Comparison of ENCODE assay signal across 1 cellular context in genomic region chr19:49468199-49468598, GRCh38.
A peak's percentile ranks its signal among the peaks of the same experiment; 100 is the strongest.
TF ChIP-seq lines count a peak whose summit lies in the region.

No MANE protein-coding gene starts in this region.

TF ChIP-seq in H1, 55 proteins besides CTCF, POLR2A, EP300 and RAD21:
- TF ChIP-seq SIN3A (conservative IDR thresholded peaks at IDR 0.05 in 1 of 2, IDR thresholded peaks at IDR 0.05 in 1 of 2; ENCODE audit: low read depth in 1 of 2, low read length in 2 of 2) (no peak), MAX (IDR thresholded peaks at IDR 0.05) (0 out of 2 replicates have a peak, but pooled peaks have one; percentile 1)
